Comparison of ENCODE assay signal across 8 cellular contexts in genomic region chr14:100067971-100068959, GRCh38. TPM values are rescaled to one million over a fixed set of nuclear protein-coding genes. Genes with fewer than 3 reads are reported as not detected.
DNase-seq lines count a peak whose midpoint lies in the region; ATAC-seq and TF ChIP-seq lines count a peak whose summit lies in the region.

No MANE protein-coding gene starts in this region.

- no peak overlapping the region for H2AFZ ChIP-seq in neuronal stem cell (ENCODE audit: low read length)

- no peak overlapping the region for H2BK15ac ChIP-seq in neuronal stem cell (ENCODE audit: low read length)

- intact Hi-C loops in A673 (cut with micrococcal nuclease; ENCODE audit: unreplicated experiment) (no loop called here), thyroid gland (cut with DNase I) (no loop called here)

- peak overlapping the region; percentile 16 for H2BK5ac ChIP-seq in neuronal stem cell (ENCODE audit: low read length)

- no peak overlapping the region for H3K4me2 ChIP-seq in neuronal stem cell (ENCODE audit: insufficient read depth, low read length, poor library complexity, severe bottlenecking)

- H3K79me1 ChIP-seq in neuronal stem cell (ENCODE audit: low read depth, low read length), result no peaks in the 10 kb centered on the region

- H2BK12ac ChIP-seq in neuronal stem cell (ENCODE audit: low read length), result no peak overlapping the region

- DNase-seq in A673 (ENCODE audit: low spot score) (peak; percentile 35), HUDEP-2 (lab: John Stamatoyannopoulos, UW; ENCODE audit: unreplicated experiment in 76 of 76) (peak in 73 of 76 experiments; percentile 9 to 82 (median 61)), dermis microvascular lymphatic vessel endothelial cell (ENCODE audit: low read depth in 2 of 2) (peak; percentile 50 to 63), neuronal stem cell (ENCODE audit: low spot score) (no peak), thyroid gland (peak; percentile 8 to 16), NCI-H2081 treated with DMSO at 0.1 percent for 48 hours (lab: John Stamatoyannopoulos, UW) (no peak)
- DNase-seq in activated CD4-positive, alpha-beta T cell treated with anti-CD3 and anti-CD28 coated beads for 4 hours, result peak; percentile 90 to 91

- CTCF ChIA-PET in A673 (lab: Charles Lee), result no interaction called here

- peak overlapping the region; percentile 12 for H3K27ac ChIP-seq in A673 (ENCODE audit: low read depth, low read length, poor library complexity, severe bottlenecking)
- H3K27ac ChIP-seq in neuronal stem cell (replicated peaks; ENCODE audit: low read length), result no peak overlapping the region
- no peak overlapping the region for H3K27ac ChIP-seq in thyroid gland

- H2BK120ac ChIP-seq in neuronal stem cell (ENCODE audit: low read depth, low read length), result no peak overlapping the region

- H3K4me1 ChIP-seq in A673 (ENCODE audit: insufficient read depth, low read length, poor library complexity, severe bottlenecking), result peaks cover 32% of the 10 kb centered on the region
- peaks cover 0 to 3% of the 10 kb centered on the region in 2 donors for H3K4me1 ChIP-seq in neuronal stem cell (ENCODE audit: control insufficient read depth in 2 of 2, insufficient read depth in 1 of 2, low read depth in 1 of 2, low read length in 2 of 2)
- H3K4me1 ChIP-seq in thyroid gland, result no peaks in the 10 kb centered on the region

- H2AK5ac ChIP-seq in neuronal stem cell (ENCODE audit: low read depth, low read length), result no peak overlapping the region

- no peak overlapping the region for H3K18ac ChIP-seq in neuronal stem cell (ENCODE audit: low read length)

- no peaks in the 10 kb centered on the region for H3K27me3 ChIP-seq in A673 (replicated peaks; ENCODE audit: insufficient read depth, low read depth, low read length, poor library complexity)
- no peaks in the 10 kb centered on the region for H3K27me3 ChIP-seq in neuronal stem cell (ENCODE audit: control insufficient read depth in 3 of 3, insufficient read depth in 3 of 3, low read depth in 1 of 3, low read length in 3 of 3)
- no peaks in the 10 kb centered on the region for H3K27me3 ChIP-seq in thyroid gland

- H3K36me3 ChIP-seq in A673 (ENCODE audit: insufficient read depth, low read length, poor library complexity, severe bottlenecking) (no peaks in the 10 kb centered on the region), neuronal stem cell (replicated peaks in 1 of 2; ENCODE audit: control insufficient read depth in 2 of 2, insufficient read depth in 2 of 2, low read length in 2 of 2) (no peaks in the 10 kb centered on the region), thyroid gland (no peaks in the 10 kb centered on the region)

- H3K23ac ChIP-seq in neuronal stem cell (ENCODE audit: low read depth, low read length, poor library complexity), result peak overlapping the region; percentile 96

- H3K4me3 ChIP-seq in A673 (ENCODE audit: low read depth, low read length, poor library complexity, severe bottlenecking) (no peak overlapping the region), neuronal stem cell (ENCODE audit: low read length in 2 of 2) (no peak overlapping the region), thyroid gland (replicated peaks in 1 of 3) (no peak overlapping the region)

- no TSS peak for BruUV-seq in A673 (replicated peaks; lab: Mats Ljungman, UMichigan)

- POLR2A ChIA-PET in A673 (lab: Charles Lee; ENCODE audit: low non-redundant PET), result interaction anchor here (0.6 kb wide), 1 partner anchor 42 kb away, joined by 3 read pairs; no protein-coding TSS in a partner anchor

- TF ChIP-seq CTCF in A673 (conservative IDR thresholded peaks at IDR 0.05; ENCODE audit: low read depth, low read length) (no peak), thyroid gland (IDR thresholded peaks at IDR 0.05) (no peak)

- TF ChIP-seq POLR2A in thyroid gland (IDR thresholded peaks at IDR 0.05), result no peak

- no peaks in the 10 kb centered on the region for H3K9me3 ChIP-seq in A673 (ENCODE audit: low read depth, low read length, poor library complexity, severe bottlenecking)
- H3K9me3 ChIP-seq in neuronal stem cell (replicated peaks in 1 of 2; ENCODE audit: control insufficient read depth in 2 of 2, insufficient read depth in 1 of 2, low read depth in 1 of 2, low read length in 2 of 2), result no peaks in the 10 kb centered on the region
- H3K9me3 ChIP-seq in thyroid gland, result no peaks in the 10 kb centered on the region

- no peak overlapping the region for H4K91ac ChIP-seq in neuronal stem cell (ENCODE audit: low read depth, low read length, poor library complexity)

- ATAC-seq in GM21367 (IDR thresholded peaks at IDR 0.05; ENCODE audit: unreplicated experiment), result peak; percentile 25

- no peak overlapping the region for H3K9ac ChIP-seq in neuronal stem cell (ENCODE audit: low read depth, low read length, poor library complexity)

- H4K8ac ChIP-seq in neuronal stem cell (ENCODE audit: low read depth, low read length), result no peak overlapping the region

- WGBS in neuronal stem cell (ENCODE audit: extremely low coverage in 2 of 2, insufficient read length in 2 of 2, insufficient replicate concordance in 1 of 2), 2 donors, result no CpG with 5 or more reads among the region's 18 CpGs
- 86 to 90% methylated on average over 18 of the region's 18 CpGs for WGBS in thyroid gland, 2 donors

- H3K14ac ChIP-seq in neuronal stem cell (ENCODE audit: low read length), result no peak overlapping the region

- no peak overlapping the region for H3K4ac ChIP-seq in neuronal stem cell (ENCODE audit: low read length)

RNA-seq across cellular contexts. Expression of gene EVL, which starts 3.0 kb away (rescaled TPM):
- total RNA-seq in A673 (2021), result 82.9 and 112 TPM in 2 replicates
- 6.9 and 13.0 TPM in 2 replicates for total RNA-seq in dermis microvascular lymphatic vessel endothelial cell
- 130 TPM for polyA plus RNA-seq in neuronal stem cell (2013, experiment 1 of 2)
- polyA plus RNA-seq in neuronal stem cell (2013, experiment 2 of 2), result 124 TPM
- 10 to 100 TPM; 24.2 to 40.1 (median 29.8) TPM for total RNA-seq in thyroid gland

Comparison
In these comparisons a context has a peak if more than half of its experiments do, and no peak if none do; other contexts are left out.
1. DNase-seq: peak in A673 (single experiment), HUDEP-2 (73 of 76), activated CD4-positive, alpha-beta T cell treated with anti-CD3 and anti-CD28 coated beads for 4 hours (2 of 2), dermis microvascular lymphatic vessel endothelial cell (2 of 2) and thyroid gland (2 of 2); none in neuronal stem cell (single experiment) and NCI-H2081 treated with DMSO at 0.1 percent for 48 hours (single experiment).